In the genomic region with DNA sequence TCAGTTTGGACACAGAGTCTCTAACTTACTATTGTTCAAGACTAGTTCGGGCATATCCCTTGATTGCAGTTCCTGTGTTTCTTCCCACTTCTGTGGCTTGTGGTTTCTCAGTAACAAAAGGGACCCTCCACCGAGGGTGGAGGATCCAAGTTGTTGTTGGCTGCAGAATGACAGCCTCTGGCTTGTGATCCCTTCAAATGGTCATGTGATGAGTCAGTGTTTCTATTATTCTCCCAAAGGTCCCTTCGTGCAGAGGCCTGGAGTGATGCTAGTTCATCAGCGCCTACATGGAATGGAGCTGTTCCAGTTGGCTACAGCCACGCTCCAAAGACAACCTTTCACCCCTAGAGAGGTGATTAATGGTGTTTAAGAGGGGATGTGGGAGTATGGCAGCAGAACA, we compare ENCODE assay signal across 1 cellular context.
TF ChIP-seq lines count a peak whose summit lies in the region.

No MANE protein-coding gene starts in this region.

TF ChIP-seq in K562, 482 proteins besides CTCF, POLR2A, EP300 and RAD21:
- TF ChIP-seq, protein P1, sequence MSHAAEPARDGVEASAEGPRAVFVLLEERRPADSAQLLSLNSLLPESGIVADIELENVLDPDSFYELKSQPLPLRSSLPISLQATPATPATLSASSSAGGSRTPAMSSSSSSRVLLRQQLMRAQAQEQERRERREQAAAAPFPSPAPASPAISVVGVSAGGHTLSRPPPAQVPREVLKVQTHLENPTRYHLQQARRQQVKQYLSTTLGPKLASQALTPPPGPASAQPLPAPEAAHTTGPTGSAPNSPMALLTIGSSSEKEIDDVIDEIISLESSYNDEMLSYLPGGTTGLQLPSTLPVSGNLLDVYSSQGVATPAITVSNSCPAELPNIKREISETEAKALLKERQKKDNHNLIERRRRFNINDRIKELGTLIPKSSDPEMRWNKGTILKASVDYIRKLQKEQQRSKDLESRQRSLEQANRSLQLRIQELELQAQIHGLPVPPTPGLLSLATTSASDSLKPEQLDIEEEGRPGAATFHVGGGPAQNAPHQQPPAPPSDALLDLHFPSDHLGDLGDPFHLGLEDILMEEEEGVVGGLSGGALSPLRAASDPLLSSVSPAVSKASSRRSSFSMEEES (CRISPR knock-in tag; IDR thresholded peaks at IDR 0.05) = peak; percentile 39; the same call in 1 of the 2 replicates
- TF ChIP-seq, protein P2, sequence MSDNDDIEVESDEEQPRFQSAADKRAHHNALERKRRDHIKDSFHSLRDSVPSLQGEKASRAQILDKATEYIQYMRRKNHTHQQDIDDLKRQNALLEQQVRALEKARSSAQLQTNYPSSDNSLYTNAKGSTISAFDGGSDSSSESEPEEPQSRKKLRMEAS (CRISPR knock-in tag; IDR thresholded peaks at IDR 0.05) = no peak
- 0 out of 2 replicates have a peak, but pooled peaks have one; percentile 39 for TF ChIP-seq POLR2AphosphoS5 (IDR thresholded peaks at IDR 0.05; ENCODE audit: control insufficient read depth, insufficient read depth, low read depth, low read length)
